ENCODE assay signal across 1 cellular context in genomic region chr16:2009791-2010510, GRCh38.
TF ChIP-seq lines count a peak whose summit lies in the region.

Gene ZNF598, minus strand, starts transcription at chr16:2009821.

TF ChIP-seq in HepG2, 621 proteins besides CTCF, POLR2A, EP300 and RAD21 (continued from another document and continues in another):
- TF ChIP-seq, protein P1, sequence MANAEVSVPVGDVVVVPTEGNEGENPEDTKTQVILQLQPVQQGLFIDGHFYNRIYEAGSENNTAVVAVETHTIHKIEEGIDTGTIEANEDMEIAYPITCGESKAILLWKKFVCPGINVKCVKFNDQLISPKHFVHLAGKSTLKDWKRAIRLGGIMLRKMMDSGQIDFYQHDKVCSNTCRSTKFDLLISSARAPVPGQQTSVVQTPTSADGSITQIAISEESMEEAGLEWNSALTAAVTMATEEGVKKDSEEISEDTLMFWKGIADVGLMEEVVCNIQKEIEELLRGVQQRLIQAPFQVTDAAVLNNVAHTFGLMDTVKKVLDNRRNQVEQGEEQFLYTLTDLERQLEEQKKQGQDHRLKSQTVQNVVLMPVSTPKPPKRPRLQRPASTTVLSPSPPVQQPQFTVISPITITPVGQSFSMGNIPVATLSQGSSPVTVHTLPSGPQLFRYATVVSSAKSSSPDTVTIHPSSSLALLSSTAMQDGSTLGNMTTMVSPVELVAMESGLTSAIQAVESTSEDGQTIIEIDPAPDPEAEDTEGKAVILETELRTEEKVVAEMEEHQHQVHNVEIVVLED (CRISPR knock-in tag; IDR thresholded peaks at IDR 0.05; ENCODE audit: borderline replicate concordance) = peak; percentile 76
- TF ChIP-seq ZNF143 (CRISPR knock-in tag; IDR thresholded peaks at IDR 0.05) (no peak), ZBTB2 (CRISPR knock-in tag; IDR thresholded peaks at IDR 0.05; ENCODE audit: low read depth) (peak; percentile 89), ZNF710 (CRISPR knock-in tag; IDR thresholded peaks at IDR 0.05; ENCODE audit: borderline replicate concordance) (peak; percentile 28; the same call in 1 of the 2 replicates), BHLHE40 (IDR thresholded peaks at IDR 0.05; ENCODE audit: low read length) (peak; percentile 28; the same call in 1 of the 2 replicates), PBX2 (CRISPR knock-in tag; IDR thresholded peaks at IDR 0.05) (no peak), HDAC6 (IDR thresholded peaks at IDR 0.05; ENCODE audit: low read depth, low read length) (no peak), PHF20 (CRISPR knock-in tag; IDR thresholded peaks at IDR 0.05) (peak; percentile 86), CBX5 (CRISPR knock-in tag; IDR thresholded peaks at IDR 0.05; ENCODE audit: borderline replicate concordance) (0 out of 2 replicates have a peak, but pooled peaks have one; percentile 20), THAP7 (CRISPR knock-in tag; IDR thresholded peaks at IDR 0.05) (no peak), RBM39 (IDR thresholded peaks at IDR 0.05; ENCODE audit: low read depth, low read length, poor library complexity, severe bottlenecking) (peak; percentile 34), KDM5B (CRISPR knock-in tag; IDR thresholded peaks at IDR 0.05; ENCODE audit: borderline replicate concordance) (peak; percentile 83; the same call in 1 of the 2 replicates), HOXA9 (CRISPR knock-in tag; IDR thresholded peaks at IDR 0.05; ENCODE audit: borderline replicate concordance) (peak; percentile 35; the same call in 1 of the 2 replicates), UBTF (CRISPR knock-in tag; IDR thresholded peaks at IDR 0.05) (peak; percentile 52), TARDBP (CRISPR knock-in tag; IDR thresholded peaks at IDR 0.05) (peak; percentile 28; the same call in 1 of the 2 replicates), XRCC5 (optimal IDR thresholded peaks at IDR 0.05; ENCODE audit: low read length) (no peak), ZFP90 (CRISPR knock-in tag; IDR thresholded peaks at IDR 0.05; ENCODE audit: borderline replicate concordance) (peak; percentile 91), HOXA5 (CRISPR knock-in tag; IDR thresholded peaks at IDR 0.05) (no peak; the same call in 1 of the 2 replicates), ZNF614 (CRISPR knock-in tag; IDR thresholded peaks at IDR 0.05; ENCODE audit: borderline replicate concordance) (0 out of 2 replicates have a peak, but pooled peaks have one; percentile 35), GATAD2A (CRISPR knock-in tag; IDR thresholded peaks at IDR 0.05) (peak; percentile 46; the same call in 1 of the 2 replicates), ZNF891 (CRISPR knock-in tag; IDR thresholded peaks at IDR 0.05) (peak; percentile 52; the same call in 1 of the 2 replicates), SP5 (CRISPR knock-in tag; IDR thresholded peaks at IDR 0.05; ENCODE audit: borderline replicate concordance, low read depth) (peak; percentile 34; the same call in 1 of the 2 replicates), MXD4 (CRISPR knock-in tag; IDR thresholded peaks at IDR 0.05) (peak; percentile 74), ZFP36 (IDR thresholded peaks at IDR 0.05; ENCODE audit: borderline replicate concordance, low read depth, low read length, partially characterized antibody) (no peak), FOXK1 (CRISPR knock-in tag; IDR thresholded peaks at IDR 0.05; ENCODE audit: borderline replicate concordance, low read depth) (peak; percentile 11; the same call in 1 of the 2 replicates), REL (CRISPR knock-in tag; conservative IDR thresholded peaks at IDR 0.05) (0 out of 2 replicates have a peak, but pooled peaks have one; percentile 52), ZFP91 (CRISPR knock-in tag; IDR thresholded peaks at IDR 0.05; ENCODE audit: borderline replicate concordance) (peak; percentile 81; the same call in 1 of the 2 replicates), YY1 (IDR thresholded peaks at IDR 0.05; ENCODE audit: insufficient read depth, insufficient replicate concordance, low read depth, low read length) (peak; percentile 81), WIZ (CRISPR knock-in tag; IDR thresholded peaks at IDR 0.05) (no peak)
- TF ChIP-seq, protein P2, sequence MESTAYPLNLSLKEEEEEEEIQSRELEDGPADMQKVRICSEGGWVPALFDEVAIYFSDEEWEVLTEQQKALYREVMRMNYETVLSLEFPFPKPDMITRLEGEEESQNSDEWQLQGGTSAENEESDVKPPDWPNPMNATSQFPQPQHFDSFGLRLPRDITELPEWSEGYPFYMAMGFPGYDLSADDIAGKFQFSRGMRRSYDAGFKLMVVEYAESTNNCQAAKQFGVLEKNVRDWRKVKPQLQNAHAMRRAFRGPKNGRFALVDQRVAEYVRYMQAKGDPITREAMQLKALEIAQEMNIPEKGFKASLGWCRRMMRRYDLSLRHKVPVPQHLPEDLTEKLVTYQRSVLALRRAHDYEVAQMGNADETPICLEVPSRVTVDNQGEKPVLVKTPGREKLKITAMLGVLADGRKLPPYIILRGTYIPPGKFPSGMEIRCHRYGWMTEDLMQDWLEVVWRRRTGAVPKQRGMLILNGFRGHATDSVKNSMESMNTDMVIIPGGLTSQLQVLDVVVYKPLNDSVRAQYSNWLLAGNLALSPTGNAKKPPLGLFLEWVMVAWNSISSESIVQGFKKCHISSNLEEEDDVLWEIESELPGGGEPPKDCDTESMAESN (CRISPR knock-in tag; conservative IDR thresholded peaks at IDR 0.05) = peak; percentile 70
- TF ChIP-seq, protein P3, sequence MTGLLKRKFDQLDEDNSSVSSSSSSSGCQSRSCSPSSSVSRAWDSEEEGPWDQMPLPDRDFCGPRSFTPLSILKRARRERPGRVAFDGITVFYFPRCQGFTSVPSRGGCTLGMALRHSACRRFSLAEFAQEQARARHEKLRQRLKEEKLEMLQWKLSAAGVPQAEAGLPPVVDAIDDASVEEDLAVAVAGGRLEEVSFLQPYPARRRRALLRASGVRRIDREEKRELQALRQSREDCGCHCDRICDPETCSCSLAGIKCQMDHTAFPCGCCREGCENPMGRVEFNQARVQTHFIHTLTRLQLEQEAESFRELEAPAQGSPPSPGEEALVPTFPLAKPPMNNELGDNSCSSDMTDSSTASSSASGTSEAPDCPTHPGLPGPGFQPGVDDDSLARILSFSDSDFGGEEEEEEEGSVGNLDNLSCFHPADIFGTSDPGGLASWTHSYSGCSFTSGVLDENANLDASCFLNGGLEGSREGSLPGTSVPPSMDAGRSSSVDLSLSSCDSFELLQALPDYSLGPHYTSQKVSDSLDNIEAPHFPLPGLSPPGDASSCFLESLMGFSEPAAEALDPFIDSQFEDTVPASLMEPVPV (CRISPR knock-in tag; IDR thresholded peaks at IDR 0.05) = no peak
- TF ChIP-seq, protein P4, sequence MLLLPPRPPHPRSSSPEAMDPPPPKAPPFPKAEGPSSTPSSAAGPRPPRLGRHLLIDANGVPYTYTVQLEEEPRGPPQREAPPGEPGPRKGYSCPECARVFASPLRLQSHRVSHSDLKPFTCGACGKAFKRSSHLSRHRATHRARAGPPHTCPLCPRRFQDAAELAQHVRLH (CRISPR knock-in tag; IDR thresholded peaks at IDR 0.05; ENCODE audit: borderline replicate concordance, low read depth) = peak; percentile 61; the same call in 1 of the 2 replicates
- TF ChIP-seq, protein P5, sequence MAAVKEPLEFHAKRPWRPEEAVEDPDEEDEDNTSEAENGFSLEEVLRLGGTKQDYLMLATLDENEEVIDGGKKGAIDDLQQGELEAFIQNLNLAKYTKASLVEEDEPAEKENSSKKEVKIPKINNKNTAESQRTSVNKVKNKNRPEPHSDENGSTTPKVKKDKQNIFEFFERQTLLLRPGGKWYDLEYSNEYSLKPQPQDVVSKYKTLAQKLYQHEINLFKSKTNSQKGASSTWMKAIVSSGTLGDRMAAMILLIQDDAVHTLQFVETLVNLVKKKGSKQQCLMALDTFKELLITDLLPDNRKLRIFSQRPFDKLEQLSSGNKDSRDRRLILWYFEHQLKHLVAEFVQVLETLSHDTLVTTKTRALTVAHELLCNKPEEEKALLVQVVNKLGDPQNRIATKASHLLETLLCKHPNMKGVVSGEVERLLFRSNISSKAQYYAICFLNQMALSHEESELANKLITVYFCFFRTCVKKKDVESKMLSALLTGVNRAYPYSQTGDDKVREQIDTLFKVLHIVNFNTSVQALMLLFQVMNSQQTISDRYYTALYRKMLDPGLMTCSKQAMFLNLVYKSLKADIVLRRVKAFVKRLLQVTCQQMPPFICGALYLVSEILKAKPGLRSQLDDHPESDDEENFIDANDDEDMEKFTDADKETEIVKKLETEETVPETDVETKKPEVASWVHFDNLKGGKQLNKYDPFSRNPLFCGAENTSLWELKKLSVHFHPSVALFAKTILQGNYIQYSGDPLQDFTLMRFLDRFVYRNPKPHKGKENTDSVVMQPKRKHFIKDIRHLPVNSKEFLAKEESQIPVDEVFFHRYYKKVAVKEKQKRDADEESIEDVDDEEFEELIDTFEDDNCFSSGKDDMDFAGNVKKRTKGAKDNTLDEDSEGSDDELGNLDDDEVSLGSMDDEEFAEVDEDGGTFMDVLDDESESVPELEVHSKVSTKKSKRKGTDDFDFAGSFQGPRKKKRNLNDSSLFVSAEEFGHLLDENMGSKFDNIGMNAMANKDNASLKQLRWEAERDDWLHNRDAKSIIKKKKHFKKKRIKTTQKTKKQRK (IDR thresholded peaks at IDR 0.05; ENCODE audit: low read length) = no peak
